8 cellular contexts compared by ENCODE assay signal in the genomic region with DNA sequence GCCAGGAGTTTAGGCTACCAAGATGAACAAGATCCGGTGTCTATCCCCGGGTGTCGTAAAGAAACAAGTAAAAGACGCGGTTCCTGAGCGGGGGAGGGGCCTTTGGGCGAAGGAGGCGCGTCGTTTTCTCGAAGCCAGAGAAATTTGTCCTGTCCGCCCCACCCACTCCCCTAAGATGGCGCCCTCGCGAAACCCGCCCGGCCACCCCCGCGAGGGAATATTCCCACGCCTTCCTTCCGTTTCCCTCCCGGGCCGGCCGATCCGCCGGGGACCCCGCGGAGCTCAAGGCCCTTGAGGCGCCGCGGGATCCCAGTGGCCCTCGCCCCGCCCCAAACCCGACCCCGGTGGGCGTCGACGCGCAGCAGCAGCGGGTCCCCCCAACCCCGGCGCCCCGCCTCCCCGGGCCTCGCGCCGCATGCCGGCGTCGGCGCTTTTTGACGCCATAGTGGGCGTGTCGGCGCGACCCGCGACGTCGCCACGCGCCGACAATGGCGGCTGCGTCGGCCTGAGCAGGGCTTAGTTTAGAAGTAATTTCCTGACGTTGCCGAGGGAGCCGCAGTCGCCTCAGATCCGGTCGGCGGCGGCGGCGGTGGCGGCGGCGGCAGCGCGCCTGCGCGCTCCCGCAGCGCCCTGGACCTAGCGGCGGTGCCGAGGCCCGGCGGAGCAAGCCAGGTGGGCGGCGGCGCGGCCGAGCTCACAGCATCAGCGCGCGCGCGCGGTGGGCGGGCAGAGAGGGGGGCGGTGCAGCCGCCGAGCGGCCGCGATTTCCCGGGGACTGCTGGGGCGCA. TPM values are rescaled to one million over a fixed set of nuclear protein-coding genes. Genes with fewer than 3 reads are reported as not detected.
DNase-seq lines count a peak whose midpoint lies in the region; ATAC-seq and TF ChIP-seq lines count a peak whose summit lies in the region.

No MANE protein-coding gene starts in this region.

- H3K36me3 ChIP-seq in BJ (ENCODE audit: control insufficient read depth, insufficient read depth, low read length) = no peaks in the 10 kb centered on the region

- peak; percentile 73 for ATAC-seq in HG03442 (IDR thresholded peaks at IDR 0.05; ENCODE audit: unreplicated experiment)

- TF ChIP-seq CTCF in BJ (IDR thresholded peaks at IDR 0.05; ENCODE audit: insufficient read depth, low read depth, low read length) = no peak

- peak overlapping the region; percentile 75 for H3K4me3 ChIP-seq in BJ (ENCODE audit: low read depth, low read length)

- POLR2A ChIA-PET in BJ (lab: Charles Lee) = interaction anchor here (0.6 kb wide), 1 partner anchor 508 kb away, joined by 3 read pairs; no protein-coding TSS in a partner anchor

- CTCF ChIA-PET in BJ (lab: Yijun Ruan, JAX) = interaction anchor here (0.7 to 1.0 kb wide), 2 partner anchors 78 to 469 kb away, joined by 3 read pairs; no protein-coding TSS in a partner anchor

- H3K27me3 ChIP-seq in BJ (ENCODE audit: control insufficient read depth, insufficient read depth, low read length) (no peaks in the 10 kb centered on the region), layer of hippocampus (ENCODE audit: control insufficient read depth, insufficient read depth, low read length) (no peaks in the 10 kb centered on the region)

- peak; percentile 29 for DNase-seq in BJ (ENCODE audit: low read depth)
- DNase-seq in GM19240 (ENCODE audit: insufficient read length, low spot score) = peak; percentile 18
- DNase-seq in NCI-H524 (lab: John Stamatoyannopoulos, UW) = peak; percentile 90 to 95
- peak; percentile 82 to 84 for DNase-seq in activated CD4-positive, alpha-beta T cell treated with anti-CD3 and anti-CD28 coated beads for 4 hours
- peak; percentile 61 to 63 for DNase-seq in stimulated activated CD4-positive, alpha-beta T cell treated with anti-CD3 and anti-CD28 coated beads, Interleukin-1b, Interleukin-23, amount 100 ng/mL, for 1 hour (ENCODE audit: low read depth in 2 of 2)

- H3K27ac ChIP-seq in cingulate gyrus (ENCODE audit: low read depth, low read length) (peak overlapping the region; percentile 94), layer of hippocampus (ENCODE audit: low read depth, low read length) (peak overlapping the region; percentile 89)

RNA-seq across cellular contexts. Expression of a gene that starts 0.4 kb away (rescaled TPM):
- polyA plus RNA-seq in BJ (2011; rRNA removed) = 0.28 and 1.1 TPM in 2 replicates
- 0.05 and 1.6 TPM in 2 replicates for polyA minus RNA-seq in BJ (2011; rRNA and poly(A)+ RNA removed)

RNA-seq across cellular contexts. Expression of a gene that starts 9.2 kb away (rescaled TPM):
- not detected in 2 replicates for polyA plus RNA-seq in BJ (2011; rRNA removed)
- not detected in 2 replicates for polyA minus RNA-seq in BJ (2011; rRNA and poly(A)+ RNA removed)

RNA-seq across cellular contexts. Expression of a gene that starts 35.1 kb away (rescaled TPM):
- not detected in 2 replicates for polyA plus RNA-seq in BJ (2011; rRNA removed)
- polyA minus RNA-seq in BJ (2011; rRNA and poly(A)+ RNA removed) = not detected in 2 replicates

Comparison
In these comparisons a context has a peak if more than half of its experiments do, and no peak if none do; other contexts are left out.
1. Peak in every context shown above with its lines: DNase-seq, ATAC-seq, H3K4me3 ChIP-seq and H3K27ac ChIP-seq.
2. DNase-seq: peak in every context shown above with its lines; median percentile 92 in NCI-H524; 83 in activated CD4-positive, alpha-beta T cell treated with anti-CD3 and anti-CD28 coated beads for 4 hours; 62 in stimulated activated CD4-positive, alpha-beta T cell treated with anti-CD3 and anti-CD28 coated beads, Interleukin-1b, Interleukin-23, amount 100 ng/mL, for 1 hour; 29 in BJ; 18 in GM19240.